In the genomic region with DNA sequence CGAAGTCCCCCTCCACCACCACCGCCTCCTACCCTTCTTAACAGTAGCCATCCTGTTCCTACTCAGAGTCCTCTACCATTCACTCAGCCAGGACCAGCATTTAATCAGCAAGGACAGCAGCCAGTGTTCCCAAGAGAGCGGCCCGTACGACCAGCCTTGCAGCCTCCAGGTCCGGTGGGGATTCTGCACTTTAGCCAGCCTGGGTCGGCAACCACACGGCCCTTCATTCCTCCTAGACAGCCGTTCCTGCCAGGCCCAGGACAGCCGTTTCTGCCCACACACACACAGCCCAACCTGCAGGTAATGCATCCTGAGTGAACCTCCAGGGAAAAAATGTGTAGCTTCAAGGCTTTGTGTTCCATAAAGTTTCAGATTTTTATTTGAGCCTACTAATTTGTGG, we compare ENCODE assay signal across 14 cellular contexts.
DNase-seq lines count a peak whose midpoint lies in the region; ATAC-seq and TF ChIP-seq lines count a peak whose summit lies in the region.
"Had no signal": no experiment of that assay in that cellular context is flagged by ENCODE, and none has a peak within 500 bp of the region (broad histone marks: within the 10 kb centered on the region; RNA-seq: fewer than 3 reads in every experiment).

No MANE protein-coding gene starts in this region.

- H2AFZ ChIP-seq in SU-DHL-6 (ENCODE audit: low read depth, low read length, severe bottlenecking) = no peak overlapping the region
- H2AFZ ChIP-seq: GM23248 had no signal

- H3K9me2 ChIP-seq in SU-DHL-6 (replicated peaks; ENCODE audit: insufficient read depth, low read length) = no peaks in the 10 kb centered on the region
- H3K9me2 ChIP-seq: SK-N-SH had no signal

- H3K9ac ChIP-seq in SU-DHL-6 (ENCODE audit: low read length) = no peak overlapping the region
- H3K9ac ChIP-seq: GM23248, SK-N-SH had no signal

- H3K27me3 Mint-ChIP-seq in T-cell = no peaks in the 10 kb centered on the region
- H3K27me3 Mint-ChIP-seq: B cell; CD4-positive, alpha-beta T cell had no signal

- no peak overlapping the region for H3K4me2 ChIP-seq in SU-DHL-6 (ENCODE audit: low read depth, low read length, poor library complexity, severe bottlenecking)
- H3K4me2 ChIP-seq: SK-N-SH had no signal

- no peak overlapping the region for H3K27ac Mint-ChIP-seq in T-cell

- H3K79me2 ChIP-seq in SU-DHL-6 (ENCODE audit: insufficient read depth, low read length) = peaks cover 38% of the 10 kb centered on the region

- no peaks in the 10 kb centered on the region for H3K9me3 ChIP-seq in SU-DHL-6 (ENCODE audit: insufficient read depth, low read length)
- H3K9me3 ChIP-seq: SK-N-SH had no signal

- H4K20me1 ChIP-seq in SU-DHL-6 (ENCODE audit: low read depth, low read length) = no peaks in the 10 kb centered on the region

- POLR2A ChIA-PET in T-cell (lab: Charles Lee) = interaction anchor here in 1 of 2 donors (0.6 kb wide), 1 partner anchor 45 kb away, joined by 7 read pairs; no protein-coding TSS in a partner anchor

- H3K36me3 Mint-ChIP-seq in T-cell = peaks cover 45% of the 10 kb centered on the region

- peak; percentile 19 for ATAC-seq in left lobe of liver
- no peak for ATAC-seq in T-cell (replicated peaks in 1 of 4)
- no peak for ATAC-seq in GM18873 (IDR thresholded peaks at IDR 0.05; ENCODE audit: low FRiP score, unreplicated experiment)
- ATAC-seq in HG02623 (IDR thresholded peaks at IDR 0.05; ENCODE audit: unreplicated experiment) = no peak

- H3K27me3 ChIP-seq in SU-DHL-6 (ENCODE audit: low read length) = no peaks in the 10 kb centered on the region

- H3K4me3 Mint-ChIP-seq in T-cell = no peak overlapping the region
- H3K4me3 Mint-ChIP-seq: B cell had no signal

- peaks cover 21% of the 10 kb centered on the region for H3F3A ChIP-seq in SU-DHL-6 (ENCODE audit: insufficient read depth)

- H3K36me3 ChIP-seq in SU-DHL-6 (ENCODE audit: low read length) = peaks cover 40% of the 10 kb centered on the region

- no peak overlapping the region for H3K4me3 ChIP-seq in SU-DHL-6 (ENCODE audit: insufficient read depth, low read length, poor library complexity, severe bottlenecking)
- H3K4me3 ChIP-seq: GM23248 had no signal

- DNase-seq in DMS53 (lab: John Stamatoyannopoulos, UW) (peak; percentile 12), DMS53 treated with DMSO at 0.1 percent for 48 hours (lab: John Stamatoyannopoulos, UW; ENCODE audit: unreplicated experiment) (no peak), left lobe of liver (ENCODE audit: low spot score) (no peak), midbrain (lab: John Stamatoyannopoulos, UW) (no peak), T-cell (no peak)
- DNase-seq: SHP77 treated with DMSO at 0.1 percent for 48 hours had no signal

- no peak for TF ChIP-seq CTCF in SU-DHL-6 (IDR thresholded peaks at IDR 0.05; ENCODE audit: insufficient read depth, low read length, poor library complexity, severe bottlenecking)

- H3K4me1 Mint-ChIP-seq in T-cell = peaks cover 45 to 60% (median 56%) of the 10 kb centered on the region in 3 donors

- CTCF ChIA-PET in T-cell (lab: Charles Lee) = interaction anchor here (0.7 to 2.4 kb wide), 2 partner anchors 148 to 811 kb away, joined by 3 to 10 read pairs; no protein-coding TSS in a partner anchor

- no peaks in the 10 kb centered on the region for H3K9me3 Mint-ChIP-seq in T-cell
- H3K9me3 Mint-ChIP-seq: CD4-positive, alpha-beta T cell had no signal

- 0 out of 2 replicates have a peak overlapping the region, but pooled peaks have one; percentile 12 for H3K27ac ChIP-seq in SU-DHL-6 (ENCODE audit: low read depth, low read length)
- H3K27ac ChIP-seq: 22Rv1, GM23248 had no signal
